In the genomic region with DNA sequence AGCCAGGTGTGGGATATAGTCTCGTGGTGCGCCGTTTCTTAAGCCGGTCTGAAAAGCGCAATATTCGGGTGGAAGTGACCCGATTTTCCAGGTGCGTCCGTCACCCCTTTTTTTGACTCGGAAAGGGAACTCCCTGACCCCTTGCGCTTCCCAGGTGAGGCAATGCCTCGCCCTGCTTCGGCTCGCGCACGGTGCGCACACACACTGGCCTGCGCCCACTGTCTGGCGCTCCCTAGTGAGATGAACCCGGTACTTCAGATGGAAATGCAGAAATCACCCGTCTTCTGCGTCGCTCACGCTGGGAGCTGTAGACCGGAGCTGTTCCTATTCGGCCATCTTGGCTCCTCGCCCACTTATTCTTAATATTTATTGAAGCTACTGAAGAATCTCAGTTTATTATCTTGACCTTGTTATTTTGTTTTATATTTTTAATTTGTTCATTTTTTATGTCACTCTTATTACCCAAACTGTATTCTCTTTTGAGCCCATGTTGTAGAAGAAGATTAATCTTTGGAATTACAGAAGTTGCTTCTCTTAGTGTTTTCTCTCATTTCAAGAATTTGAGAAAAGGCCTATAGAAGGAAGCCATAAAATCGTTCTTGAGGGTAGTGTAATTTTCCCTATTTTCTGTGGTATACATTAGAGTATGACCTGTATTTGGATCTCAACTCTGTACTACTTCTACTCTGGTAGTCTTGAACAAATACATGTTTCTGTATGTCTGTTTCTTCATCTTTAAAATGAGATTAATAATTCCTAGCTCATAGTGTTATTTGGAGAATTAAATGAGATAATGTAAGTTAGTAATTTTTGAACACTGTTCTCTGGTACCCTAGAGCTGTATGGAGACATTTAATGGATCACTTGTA, we compare ENCODE assay signal across 8 cellular contexts.
DNase-seq lines count a peak whose midpoint lies in the region; ATAC-seq, FAIRE-seq and TF ChIP-seq lines count a peak whose summit lies in the region.
"Not testable (repeated sequence)": the region's sequence is repeated elsewhere in the genome, so short reads cannot be mapped to it uniquely, and the experiment has no call there.

No MANE protein-coding gene starts in this region.

- intact Hi-C loops in endothelial cell of umbilical vein (cut with micrococcal nuclease), result not testable (repeated sequence)

- peak overlapping the region in 2 of 3 donors; percentile 46 to 57 for H3K4me3 Mint-ChIP-seq in T-cell
- peak overlapping the region; percentile 48 for H3K4me3 Mint-ChIP-seq in activated naive CD8-positive, alpha-beta T cell treated with anti-CD3 and anti-CD28 coated beads, Interleukin-2, amount 10 ng/mL, durations not matched to agents 7 days and 5 days

- not testable (repeated sequence) for H3K27me3 ChIP-seq in endothelial cell of umbilical vein (ENCODE audit: control insufficient read depth in 2 of 2, insufficient read depth in 2 of 2, low read length in 2 of 2); neuron (ENCODE audit: insufficient read depth, low read length); suprapubic skin

- peak overlapping the region; percentile 65 for H3K9ac ChIP-seq in endothelial cell of umbilical vein (replicated peaks; ENCODE audit: extremely low read depth, insufficient read depth, low read length)

- peak overlapping the region in 1 of 2 donors; percentile 65 for H3K27ac Mint-ChIP-seq in T-cell
- peak overlapping the region; percentile 73 for H3K27ac Mint-ChIP-seq in activated naive CD8-positive, alpha-beta T cell treated with anti-CD3 and anti-CD28 coated beads, Interleukin-2, amount 10 ng/mL, durations not matched to agents 7 days and 5 days

- WGBS in suprapubic skin, result 71% methylated on average over 11 of the region's 28 CpGs

- H3K9me3 ChIP-seq in endothelial cell of umbilical vein (replicated peaks; ENCODE audit: control insufficient read depth, insufficient read depth, low read length); neuron (ENCODE audit: low read length); suprapubic skin: not testable (repeated sequence)

- not testable (repeated sequence) for FAIRE-seq in endothelial cell of umbilical vein (lab: Jason Lieb, UNC)

- DNase-seq in Caki2 (ENCODE audit: low read depth) (peak; percentile 40), NCI-H1105 treated with DMSO at 0.1 percent for 48 hours (lab: John Stamatoyannopoulos, UW) (peak; percentile 48), T-cell (peak in 22 of 34 experiments; percentile 1 to 73 (median 30)), endothelial cell of umbilical vein (ENCODE audit: low read depth, low spot score) (peak; percentile 18), iris pigment epithelial cell (ENCODE audit: low read depth) (peak; percentile 28)
- peak; percentile 49 for DNase-seq in activated naive CD8-positive, alpha-beta T cell treated with anti-CD3 and anti-CD28 coated beads, Interleukin-2, amount 10 ng/mL, durations not matched to agents 7 days and 5 days
- DNase-seq in suprapubic skin (ENCODE audit: low spot score in 2 of 2), result not testable (repeated sequence)

- H3K27me3 Mint-ChIP-seq in T-cell; activated naive CD8-positive, alpha-beta T cell treated with anti-CD3 and anti-CD28 coated beads, Interleukin-2, amount 10 ng/mL, durations not matched to agents 7 days and 5 days: not testable (repeated sequence)

- H3K4me1 ChIP-seq in endothelial cell of umbilical vein (ENCODE audit: control insufficient read depth, extremely low read depth, insufficient read depth, low read length), result peaks cover 12% of the 10 kb centered on the region
- H3K4me1 ChIP-seq in neuron (ENCODE audit: insufficient read depth, low read length); suprapubic skin: not testable (repeated sequence)

- dilution Hi-C loops in endothelial cell of umbilical vein (cut with MboI; ENCODE audit: extremely low pct_ligation_motif_present, low sequenced_read_pairs), result not testable (repeated sequence)

- H3K36me3 Mint-ChIP-seq in T-cell, result peaks cover 15% of the 10 kb centered on the region
- not testable (repeated sequence) for H3K36me3 Mint-ChIP-seq in activated naive CD8-positive, alpha-beta T cell treated with anti-CD3 and anti-CD28 coated beads, Interleukin-2, amount 10 ng/mL, durations not matched to agents 7 days and 5 days

- BruUV-seq in endothelial cell of umbilical vein (replicated peaks; lab: Mats Ljungman, UMichigan), result TSS peak; percentile 60

- H3K4me2 ChIP-seq in endothelial cell of umbilical vein (ENCODE audit: insufficient read depth, low read length), result peak overlapping the region; percentile 92

- in situ Hi-C loops in Caki2 (cut with HindIII; ENCODE audit: low pct_unique_long_range_greater_than_20kb, low sequenced_read_pairs), result not testable (repeated sequence)

- H3K4me3 ChIP-seq in endothelial cell of umbilical vein (replicated peaks in 1 of 3; ENCODE audit: insufficient read depth in 1 of 3, low read depth in 1 of 3, low read length in 3 of 3), result peak overlapping the region; percentile 2 to 75 (median 38)
- H3K4me3 ChIP-seq in neuron (ENCODE audit: low read length), result peak overlapping the region; percentile 39
- H3K4me3 ChIP-seq in suprapubic skin, result peak overlapping the region; percentile 31

- H2AFZ ChIP-seq in endothelial cell of umbilical vein (ENCODE audit: low read depth, low read length), result peak overlapping the region; percentile 68
- not testable (repeated sequence) for H2AFZ ChIP-seq in neuron (ENCODE audit: low read depth, low read length)

- ATAC-seq in T-cell (replicated peaks in 1 of 4), result peak in 1 of 4 experiments; percentile 46
- ATAC-seq in activated naive CD8-positive, alpha-beta T cell treated with anti-CD3 and anti-CD28 coated beads, Interleukin-2, amount 10 ng/mL, durations not matched to agents 7 days and 5 days (ENCODE audit: low read depth), result not testable (repeated sequence)

- not testable (repeated sequence) for TF ChIP-seq POLR2A in endothelial cell of umbilical vein (IDR thresholded peaks at IDR 0.05; ENCODE audit: low read depth, low read length); suprapubic skin (IDR thresholded peaks at IDR 0.05)

- H3K36me3 ChIP-seq in endothelial cell of umbilical vein (ENCODE audit: control insufficient read depth in 2 of 2, extremely low read depth in 1 of 2, insufficient read depth in 2 of 2, low read length in 2 of 2); neuron (ENCODE audit: insufficient read depth, low read length): not testable (repeated sequence)
- H3K36me3 ChIP-seq in suprapubic skin, result peaks cover 16% of the 10 kb centered on the region

- H3K9me3 Mint-ChIP-seq in T-cell; activated naive CD8-positive, alpha-beta T cell treated with anti-CD3 and anti-CD28 coated beads, Interleukin-2, amount 10 ng/mL, durations not matched to agents 7 days and 5 days: not testable (repeated sequence)

- POLR2A ChIA-PET in T-cell (lab: Charles Lee); activated naive CD8-positive, alpha-beta T cell treated with anti-CD3 and anti-CD28 coated beads, Interleukin-2, amount 10 ng/mL, durations not matched to agents 7 days and 5 days (lab: Charles Lee); endothelial cell of umbilical vein (lab: Charles Lee): not testable (repeated sequence)

- H3K4me1 Mint-ChIP-seq in T-cell; activated naive CD8-positive, alpha-beta T cell treated with anti-CD3 and anti-CD28 coated beads, Interleukin-2, amount 10 ng/mL, durations not matched to agents 7 days and 5 days: not testable (repeated sequence)

- TF ChIP-seq CTCF in endothelial cell of umbilical vein (IDR thresholded peaks at IDR 0.05; ENCODE audit: extremely low read depth in 1 of 2, insufficient read depth in 1 of 2, low read depth in 1 of 2, low read length in 2 of 2), result not testable (repeated sequence)
- peak in 1 of 2 donors; percentile 33 for TF ChIP-seq CTCF in suprapubic skin (IDR thresholded peaks at IDR 0.05)

- TF ChIP-seq EP300 in suprapubic skin (IDR thresholded peaks at IDR 0.05), result not testable (repeated sequence)

- peak overlapping the region; percentile 34 for H3K27ac ChIP-seq in endothelial cell of umbilical vein (ENCODE audit: insufficient read depth, low read depth, low read length)
- H3K27ac ChIP-seq in suprapubic skin, result not testable (repeated sequence)

- CTCF ChIA-PET in T-cell (lab: Charles Lee) (interaction anchor here (0.7 to 1.8 kb wide), 5 partner anchors 32 to 36 kb away, joined by 3 to 8 read pairs (median 3); no protein-coding TSS in a partner anchor), endothelial cell of umbilical vein (lab: Charles Lee) (interaction anchor here (1.4 to 2.1 kb wide), 3 partner anchors 10 to 33 kb away, joined by 3 to 9 read pairs (median 4); no protein-coding TSS in a partner anchor)

- H4K20me1 ChIP-seq in endothelial cell of umbilical vein (replicated peaks; ENCODE audit: control insufficient read depth, extremely low read depth, insufficient read depth, low read length), result not testable (repeated sequence)

- H3K9me1 ChIP-seq in endothelial cell of umbilical vein (replicated peaks; ENCODE audit: control insufficient read depth, extremely low read depth, insufficient read depth, low read length), result not testable (repeated sequence)

- H3K79me2 ChIP-seq in endothelial cell of umbilical vein (ENCODE audit: control insufficient read depth, insufficient read depth, low read length), result not testable (repeated sequence)
